In the genomic region with DNA sequence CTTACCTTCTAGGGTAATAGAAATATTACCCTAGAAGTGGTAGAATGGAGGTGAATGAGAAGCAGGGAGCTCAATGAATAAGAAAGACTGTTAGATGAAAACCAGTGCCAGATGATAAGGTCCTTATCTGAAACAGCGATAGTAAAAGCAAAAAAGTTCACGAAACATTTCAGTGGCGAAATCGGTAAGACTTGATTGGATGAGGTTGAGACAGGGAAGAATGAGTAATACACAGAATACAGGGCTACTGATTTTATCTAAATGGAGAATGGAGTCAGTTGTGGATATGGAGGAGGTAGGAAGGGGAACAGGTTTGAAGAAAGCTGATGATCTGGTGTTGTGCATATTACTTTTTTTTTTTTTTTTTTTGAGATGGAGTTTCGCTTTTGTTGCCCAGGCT, we compare ENCODE assay signal across 9 cellular contexts.
"Had no signal": no experiment of that assay in that cellular context is flagged by ENCODE, and none has a peak within 500 bp of the region (broad histone marks: within the 10 kb centered on the region; RNA-seq: fewer than 3 reads in every experiment).

No MANE protein-coding gene starts in this region.

- H3K9me3 Mint-ChIP-seq: GM23338, H9 had no signal

- H3K4me3 ChIP-seq: GM23338 had no signal

- H3K36me3 Mint-ChIP-seq: IgD-negative memory B cell had no signal

- ATAC-seq: GM23338, HepG2 had no signal

- DNase-seq: H9, HCEC 1CT, KG1 had no signal

- H3K4me3 Mint-ChIP-seq: GM23338, H9, IgD-negative memory B cell had no signal

- H3K27ac Mint-ChIP-seq: GM23338, H9, IgD-negative memory B cell had no signal

- FAIRE-seq: H1, H54, HepG2 had no signal

- H3K27me3 Mint-ChIP-seq: IgD-negative memory B cell had no signal

- H3K27ac ChIP-seq: HL-60 had no signal

- H3K4me1 Mint-ChIP-seq: IgD-negative memory B cell had no signal
